7 cellular contexts compared by ENCODE assay signal in genomic region chr1:15125101-15125745, GRCh38.
"Had no signal": no experiment of that assay in that cellular context is flagged by ENCODE, and none has a peak within 500 bp of the region (broad histone marks: within the 10 kb centered on the region; RNA-seq: fewer than 3 reads in every experiment).

No MANE protein-coding gene starts in this region.

- ATAC-seq: K562 had no signal

- H3K27ac Mint-ChIP-seq: H9, HFFc6 had no signal

- H2AFZ ChIP-seq: GM23248 had no signal

- H3K4me3 Mint-ChIP-seq: H9, HFFc6 had no signal

- H3K4me3 ChIP-seq: GM23248, K562 had no signal

- H3K27ac ChIP-seq: GM23248 had no signal

- DNase-seq: GM23248, GOT3, H9, HCEC 1CT, HFFc6, IMR-90 had no signal
